ENCODE assay signal across 8 cellular contexts in genomic region chr2:128754246-128754724, GRCh38.
DNase-seq lines count a peak whose midpoint lies in the region; ATAC-seq lines count a peak whose summit lies in the region.

No MANE protein-coding gene starts in this region.

- intact Hi-C loops in activated CD4-positive, alpha-beta T cell treated with anti-CD3 and anti-CD28 coated beads for 36 hours (cut with DNase I, micrococcal nuclease) = loop anchor here in 1 of 2 experiments (10.0 kb wide), 1 partner anchor 429 kb away; no protein-coding TSS in a partner anchor

- no peaks in the 10 kb centered on the region for H3K36me3 Mint-ChIP-seq in activated CD4-positive, alpha-beta T cell treated with anti-CD3 and anti-CD28 coated beads for 36 hours (ENCODE audit: low read depth)

- H3K27ac Mint-ChIP-seq in activated CD4-positive, alpha-beta T cell treated with anti-CD3 and anti-CD28 coated beads for 36 hours = no peak overlapping the region

- H3K4me1 Mint-ChIP-seq in activated CD4-positive, alpha-beta T cell treated with anti-CD3 and anti-CD28 coated beads for 36 hours = peaks cover 16% of the 10 kb centered on the region

- H3K4me3 Mint-ChIP-seq in activated CD4-positive, alpha-beta T cell treated with anti-CD3 and anti-CD28 coated beads for 36 hours = no peak overlapping the region

- ATAC-seq in activated CD4-positive, alpha-beta T cell treated with anti-CD3 and anti-CD28 coated beads for 36 hours = peak; percentile 71
- ATAC-seq in HG03045 (IDR thresholded peaks at IDR 0.05; ENCODE audit: unreplicated experiment) (peak; percentile 73), left lobe of liver (peak; percentile 64)

- CTCF ChIA-PET in activated CD4-positive, alpha-beta T cell treated with anti-CD3 and anti-CD28 coated beads for 36 hours (lab: Charles Lee) = interaction anchor here (0.6 to 1.0 kb wide), 3 partner anchors 34 to 1124 kb away, joined by 3 to 5 read pairs (median 3); no protein-coding TSS in a partner anchor

- POLR2A ChIA-PET in activated CD4-positive, alpha-beta T cell treated with anti-CD3 and anti-CD28 coated beads for 36 hours (lab: Charles Lee) = no interaction called here

- H3K27me3 Mint-ChIP-seq in activated CD4-positive, alpha-beta T cell treated with anti-CD3 and anti-CD28 coated beads for 36 hours = peaks cover 2% of the 10 kb centered on the region

- peak; percentile 43 for DNase-seq in activated CD4-positive, alpha-beta T cell treated with anti-CD3 and anti-CD28 coated beads for 36 hours
- DNase-seq in activated CD4-positive, alpha-beta T cell treated with anti-CD3 and anti-CD28 coated beads for 48 hours = no peak
- DNase-seq in RPMI7951 (ENCODE audit: low read depth) (peak; percentile 9), left lobe of liver (ENCODE audit: low spot score) (no peak), NCI-H1436 treated with DMSO at 0.1 percent for 48 hours (lab: John Stamatoyannopoulos, UW) (no peak), amniotic stem cell (lab: John Stamatoyannopoulos, UW) (no peak), NCI-H1092 (lab: John Stamatoyannopoulos, UW) (no peak)

- H3K9me3 Mint-ChIP-seq in activated CD4-positive, alpha-beta T cell treated with anti-CD3 and anti-CD28 coated beads for 36 hours (ENCODE audit: low read depth) = no peaks in the 10 kb centered on the region

Comparison
In these comparisons a context has a peak if more than half of its experiments do, and no peak if none do; other contexts are left out.
1. DNase-seq: peak in activated CD4-positive, alpha-beta T cell treated with anti-CD3 and anti-CD28 coated beads for 36 hours (single experiment) and RPMI7951 (single experiment); none in activated CD4-positive, alpha-beta T cell treated with anti-CD3 and anti-CD28 coated beads for 48 hours (single experiment), left lobe of liver (single experiment), NCI-H1436 treated with DMSO at 0.1 percent for 48 hours (single experiment), amniotic stem cell (single experiment) and NCI-H1092 (single experiment).
2. Peak in every context shown above with its lines, with median percentiles within 50 percentile points of each other: ATAC-seq.